ENCODE assay signal across 24 cellular contexts in genomic region chr18:75287700-75288099, GRCh38.
"Had no signal": no experiment of that assay in that cellular context is flagged by ENCODE, and none has a peak within 500 bp of the region (broad histone marks: within the 10 kb centered on the region; RNA-seq: fewer than 3 reads in every experiment).

No MANE protein-coding gene starts in this region.

- H3K4me1 ChIP-seq: colonic mucosa, esophagus muscularis mucosa, esophagus squamous epithelium, foreskin keratinocyte, gastrocnemius medialis, gastroesophageal sphincter, heart left ventricle had no signal

- H3K27ac ChIP-seq: colonic mucosa, coronary artery, dorsolateral prefrontal cortex, epithelial cell of prostate, esophagus muscularis mucosa, esophagus squamous epithelium, foreskin keratinocyte, gastrocnemius medialis, gastroesophageal sphincter, heart left ventricle, heart right ventricle had no signal

- ATAC-seq: effector memory CD8-positive, alpha-beta T cell; esophagus mucosa; foreskin keratinocyte; gastrocnemius medialis; gastroesophageal sphincter; heart left ventricle had no signal

- H3K27me3 ChIP-seq: colonic mucosa, dorsolateral prefrontal cortex, esophagus muscularis mucosa, foreskin keratinocyte, gastrocnemius medialis, gastroesophageal sphincter, heart left ventricle, heart right ventricle had no signal

- DNase-seq: colonic mucosa; cortex of kidney; dermis blood vessel endothelial cell; dorsolateral prefrontal cortex; effector CD4-positive, alpha-beta T cell; effector CD8-positive, alpha-beta T cell; effector memory CD4-positive, alpha-beta T cell; effector memory CD8-positive, alpha-beta T cell; endodermal cell; erythroblast; esophagus squamous epithelium; foreskin fibroblast; foreskin keratinocyte; foreskin melanocyte; gastrocnemius medialis; glutamatergic neuron; head of caudate nucleus; heart left ventricle; heart right ventricle had no signal

- H3K4me3 ChIP-seq: colonic mucosa, coronary artery, dorsolateral prefrontal cortex, esophagus muscularis mucosa, esophagus squamous epithelium, gastrocnemius medialis, gastroesophageal sphincter, heart left ventricle, heart right ventricle had no signal

- H3K9me3 ChIP-seq: colonic mucosa, esophagus muscularis mucosa, esophagus squamous epithelium, gastrocnemius medialis, gastroesophageal sphincter, heart left ventricle, heart right ventricle had no signal

- H3K36me3 ChIP-seq: colonic mucosa had no signal
